Comparison of ENCODE assay signal across 1 cellular context in the genomic region with DNA sequence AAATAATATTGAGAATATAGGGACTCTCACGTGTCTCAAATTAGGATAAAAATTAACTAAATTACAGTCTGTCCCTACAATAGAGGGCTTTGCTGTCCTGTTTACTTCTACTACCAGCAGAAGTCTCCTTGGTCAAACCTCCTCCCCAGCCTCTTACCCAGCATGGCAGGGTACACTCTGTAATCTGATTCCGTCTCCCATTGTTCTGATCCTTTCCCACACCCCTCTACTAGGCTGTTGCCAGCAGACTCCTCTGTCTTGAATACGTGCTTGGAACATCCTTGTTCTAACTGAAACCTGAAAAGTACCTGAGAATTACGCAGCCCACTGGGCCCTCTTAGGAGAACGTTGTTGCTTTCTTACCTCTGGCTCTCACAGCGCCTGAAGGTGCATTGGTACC.
TF ChIP-seq lines count a peak whose summit lies in the region.

No MANE protein-coding gene starts in this region.

TF ChIP-seq in GM23338, 12 proteins besides CTCF, POLR2A, EP300 and RAD21 (continued from another document):
- TF ChIP-seq, protein P1, sequence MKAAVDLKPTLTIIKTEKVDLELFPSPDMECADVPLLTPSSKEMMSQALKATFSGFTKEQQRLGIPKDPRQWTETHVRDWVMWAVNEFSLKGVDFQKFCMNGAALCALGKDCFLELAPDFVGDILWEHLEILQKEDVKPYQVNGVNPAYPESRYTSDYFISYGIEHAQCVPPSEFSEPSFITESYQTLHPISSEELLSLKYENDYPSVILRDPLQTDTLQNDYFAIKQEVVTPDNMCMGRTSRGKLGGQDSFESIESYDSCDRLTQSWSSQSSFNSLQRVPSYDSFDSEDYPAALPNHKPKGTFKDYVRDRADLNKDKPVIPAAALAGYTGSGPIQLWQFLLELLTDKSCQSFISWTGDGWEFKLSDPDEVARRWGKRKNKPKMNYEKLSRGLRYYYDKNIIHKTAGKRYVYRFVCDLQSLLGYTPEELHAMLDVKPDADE (IDR thresholded peaks at IDR 0.05): no peak
